In the genomic region with DNA sequence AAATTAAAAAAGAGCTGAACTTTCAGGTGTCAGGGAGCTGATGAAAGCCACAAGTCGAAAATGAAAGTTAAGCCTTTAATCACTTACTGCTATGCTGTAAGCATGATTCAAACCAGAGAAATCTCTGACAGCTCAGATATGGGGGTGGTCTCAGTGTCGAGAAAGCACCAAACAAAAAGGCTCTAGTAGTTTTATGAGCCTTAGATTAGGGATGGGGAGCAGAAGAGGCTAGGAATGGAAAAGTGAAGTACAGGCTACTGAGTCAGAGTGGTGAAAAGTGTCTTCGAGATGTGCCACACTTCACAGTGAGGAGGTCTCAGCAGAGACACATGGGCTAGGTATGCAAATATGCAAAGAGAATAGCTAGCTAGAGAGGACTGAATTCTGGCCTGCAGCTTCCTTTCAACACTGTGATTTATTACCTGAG, we compare ENCODE assay signal across 1 cellular context.
TF ChIP-seq lines count a peak whose summit lies in the region.

No MANE protein-coding gene starts in this region.

TF ChIP-seq in GM23338, 12 proteins besides CTCF, POLR2A, EP300 and RAD21 (continued from another document):
- TF ChIP-seq, protein P1, sequence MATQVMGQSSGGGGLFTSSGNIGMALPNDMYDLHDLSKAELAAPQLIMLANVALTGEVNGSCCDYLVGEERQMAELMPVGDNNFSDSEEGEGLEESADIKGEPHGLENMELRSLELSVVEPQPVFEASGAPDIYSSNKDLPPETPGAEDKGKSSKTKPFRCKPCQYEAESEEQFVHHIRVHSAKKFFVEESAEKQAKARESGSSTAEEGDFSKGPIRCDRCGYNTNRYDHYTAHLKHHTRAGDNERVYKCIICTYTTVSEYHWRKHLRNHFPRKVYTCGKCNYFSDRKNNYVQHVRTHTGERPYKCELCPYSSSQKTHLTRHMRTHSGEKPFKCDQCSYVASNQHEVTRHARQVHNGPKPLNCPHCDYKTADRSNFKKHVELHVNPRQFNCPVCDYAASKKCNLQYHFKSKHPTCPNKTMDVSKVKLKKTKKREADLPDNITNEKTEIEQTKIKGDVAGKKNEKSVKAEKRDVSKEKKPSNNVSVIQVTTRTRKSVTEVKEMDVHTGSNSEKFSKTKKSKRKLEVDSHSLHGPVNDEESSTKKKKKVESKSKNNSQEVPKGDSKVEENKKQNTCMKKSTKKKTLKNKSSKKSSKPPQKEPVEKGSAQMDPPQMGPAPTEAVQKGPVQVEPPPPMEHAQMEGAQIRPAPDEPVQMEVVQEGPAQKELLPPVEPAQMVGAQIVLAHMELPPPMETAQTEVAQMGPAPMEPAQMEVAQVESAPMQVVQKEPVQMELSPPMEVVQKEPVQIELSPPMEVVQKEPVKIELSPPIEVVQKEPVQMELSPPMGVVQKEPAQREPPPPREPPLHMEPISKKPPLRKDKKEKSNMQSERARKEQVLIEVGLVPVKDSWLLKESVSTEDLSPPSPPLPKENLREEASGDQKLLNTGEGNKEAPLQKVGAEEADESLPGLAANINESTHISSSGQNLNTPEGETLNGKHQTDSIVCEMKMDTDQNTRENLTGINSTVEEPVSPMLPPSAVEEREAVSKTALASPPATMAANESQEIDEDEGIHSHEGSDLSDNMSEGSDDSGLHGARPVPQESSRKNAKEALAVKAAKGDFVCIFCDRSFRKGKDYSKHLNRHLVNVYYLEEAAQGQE (IDR thresholded peaks at IDR 0.05; ENCODE audit: unreplicated experiment), result no peak
